In genomic region chr1:38055965-38056364, GRCh38 we compare ENCODE assay signal across 2 cellular contexts.
TF ChIP-seq lines count a peak whose summit lies in the region.

No MANE protein-coding gene starts in this region.

TF ChIP-seq in K562, 482 proteins besides CTCF, POLR2A, EP300 and RAD21:
- TF ChIP-seq NR2F6 (CRISPR knock-in tag; IDR thresholded peaks at IDR 0.05) (no peak), NFIC (IDR thresholded peaks at IDR 0.05) (peak; percentile 78)

TF ChIP-seq in H1, 55 proteins besides CTCF, POLR2A, EP300 and RAD21:
- no peak for TF ChIP-seq NANOG (IDR thresholded peaks at IDR 0.05; ENCODE audit: insufficient read depth, low read depth, low read length, poor library complexity, severe bottlenecking)
- TF ChIP-seq HDAC6 (IDR thresholded peaks at IDR 0.05; ENCODE audit: low read depth, low read length): no peak
- no peak for TF ChIP-seq RBBP5 (IDR thresholded peaks at IDR 0.05; ENCODE audit: borderline replicate concordance, low read depth, low read length)
